Comparison of ENCODE assay signal across 23 cellular contexts in genomic region chr4:43271946-43272345, GRCh38.
A peak's percentile ranks its signal among the peaks of the same experiment; 100 is the strongest.
DNase-seq lines count a peak whose midpoint lies in the region; ATAC-seq, FAIRE-seq and TF ChIP-seq lines count a peak whose summit lies in the region.
"Had no signal": no experiment of that assay in that cellular context is flagged by ENCODE, and none has a peak within 500 bp of the region (broad histone marks: within the 10 kb centered on the region; RNA-seq: fewer than 3 reads in every experiment).

No MANE protein-coding gene starts in this region.

- CTCF ChIA-PET in MCF 10A (lab: Yijun Ruan, JAX): interaction anchor here (0.6 to 0.8 kb wide), 3 partner anchors 8 to 25 kb away, joined by 3 read pairs; no protein-coding TSS in a partner anchor

- no peak overlapping the region for H3K4me3 ChIP-seq in breast epithelium
- H3K4me3 ChIP-seq in bronchial epithelial cell (ENCODE audit: low read depth, low read length): no peak overlapping the region
- no peak overlapping the region for H3K4me3 ChIP-seq in fibroblast of mammary gland (ENCODE audit: control insufficient read depth, low read depth, low read length)
- H3K4me3 ChIP-seq: A549; BLaER1 treated with 17β-estradiol and CSF1 and Interleukin-3, amounts not matched to agents 10 nM and 100 nM had no signal

- H3K27ac Mint-ChIP-seq in MCF 10A (ENCODE audit: low read depth, unreplicated experiment): peak overlapping the region; percentile 1
- H3K27ac Mint-ChIP-seq: B cell; CD4-positive, alpha-beta T cell; CD8-positive, alpha-beta T cell had no signal

- POLR2A ChIA-PET in MCF 10A (lab: Yijun Ruan, JAX): interaction anchor here (1.0 to 1.6 kb wide), 2 partner anchors 9 to 59 kb away, joined by 6 to 7 read pairs; no protein-coding TSS in a partner anchor

- H3K4me1 Mint-ChIP-seq in MCF 10A (ENCODE audit: insufficient read depth, unreplicated experiment): peaks cover 13% of the 10 kb centered on the region
- H3K4me1 Mint-ChIP-seq: B cell had no signal

- intact Hi-C loops in MCF 10A (cut with micrococcal nuclease): no loop called here
- intact Hi-C loops in breast epithelium (cut with DNase I; ENCODE audit: low total_unique reads): no loop called here

- BruUV-seq in MCF 10A (replicated peaks; lab: Mats Ljungman, UMichigan): no TSS peak

- no peak overlapping the region for H3K27ac ChIP-seq in breast epithelium
- H3K27ac ChIP-seq: 22Rv1; A549; BLaER1 treated with 17β-estradiol and CSF1 and Interleukin-3, amounts not matched to agents 10 nM and 100 nM; C4-2B had no signal

- no peak overlapping the region for H3K4me3 Mint-ChIP-seq in MCF 10A (ENCODE audit: unreplicated experiment)
- H3K4me3 Mint-ChIP-seq: B cell; CD4-positive, alpha-beta T cell; CD8-positive, alpha-beta T cell had no signal

- H3K36me3 ChIP-seq in breast epithelium: no peaks in the 10 kb centered on the region
- H3K36me3 ChIP-seq in bronchial epithelial cell (ENCODE audit: control insufficient read depth, insufficient read depth, low read length): no peaks in the 10 kb centered on the region
- H3K36me3 ChIP-seq: BLaER1 treated with 17β-estradiol and CSF1 and Interleukin-3, amounts not matched to agents 10 nM and 100 nM had no signal

- no peak for ATAC-seq in HG03342 (IDR thresholded peaks at IDR 0.05; ENCODE audit: unreplicated experiment)
- ATAC-seq: A549; CD8-positive, alpha-beta T cell had no signal

- no peaks in the 10 kb centered on the region for H3K4me1 ChIP-seq in breast epithelium
- H3K4me1 ChIP-seq: A549; BLaER1 treated with 17β-estradiol and CSF1 and Interleukin-3, amounts not matched to agents 10 nM and 100 nM; Caco-2 had no signal

- peak; percentile 44 for DNase-seq in MCF 10A (ENCODE audit: unreplicated experiment)
- no peak for DNase-seq in breast epithelium (ENCODE audit: low spot score in 2 of 2)
- peak; percentile 72 for DNase-seq in bronchial epithelial cell (ENCODE audit: low read depth)
- DNase-seq in fibroblast of mammary gland (ENCODE audit: low read depth): peak; percentile 8
- no peak for DNase-seq in putamen (ENCODE audit: low spot score)
- no peak for DNase-seq in NCI-H526 treated with DMSO at 0.1 percent for 48 hours (lab: John Stamatoyannopoulos, UW)
- DNase-seq: AML-193; Caco-2; Calu3; CD4-positive, alpha-beta T cell; CD8-positive, alpha-beta T cell; DMS79 treated with DMSO at 0.1 percent for 48 hours; GF-D8 had no signal

- no peak for TF ChIP-seq CTCF in MCF 10A (IDR thresholded peaks at IDR 0.05; ENCODE audit: unreplicated experiment)
- no peak for TF ChIP-seq CTCF in breast epithelium (IDR thresholded peaks at IDR 0.05)
- no peak for TF ChIP-seq CTCF in bronchial epithelial cell (IDR thresholded peaks at IDR 0.05; ENCODE audit: insufficient read depth, low read length, severe bottlenecking)
- no peak for TF ChIP-seq CTCF in fibroblast of mammary gland (conservative IDR thresholded peaks at IDR 0.05; ENCODE audit: control insufficient read depth, insufficient read depth, low read depth, low read length)

- no peaks in the 10 kb centered on the region for H3K36me3 Mint-ChIP-seq in MCF 10A (ENCODE audit: insufficient read depth, unreplicated experiment)
- H3K36me3 Mint-ChIP-seq: CD8-positive, alpha-beta T cell had no signal

- FAIRE-seq in bronchial epithelial cell (lab: Jason Lieb, UNC): no peak
- FAIRE-seq: A549, D721Med, G401.6, GM12891, GM19239 had no signal

- H3K9me3 ChIP-seq in breast epithelium: peaks cover 0 to 9% of the 10 kb centered on the region in 2 donors
- H3K9me3 ChIP-seq: A549; BLaER1 treated with 17β-estradiol and CSF1 and Interleukin-3, amounts not matched to agents 10 nM and 100 nM; Caco-2 had no signal

- H3K27me3 Mint-ChIP-seq in MCF 10A (ENCODE audit: insufficient read depth, unreplicated experiment): no peaks in the 10 kb centered on the region
- H3K27me3 Mint-ChIP-seq: B cell; CD4-positive, alpha-beta T cell had no signal

- H3K9me3 Mint-ChIP-seq in MCF 10A (ENCODE audit: unreplicated experiment): no peaks in the 10 kb centered on the region

- H3K27me3 ChIP-seq in breast epithelium (no peaks in the 10 kb centered on the region), bronchial epithelial cell (ENCODE audit: control insufficient read depth, insufficient read depth, low read length) (no peaks in the 10 kb centered on the region)
- H3K27me3 ChIP-seq: BLaER1 treated with 17β-estradiol and CSF1 and Interleukin-3, amounts not matched to agents 10 nM and 100 nM had no signal

- no peak for TF ChIP-seq POLR2A in breast epithelium (IDR thresholded peaks at IDR 0.05)

Comparison
In these comparisons a context has a peak if more than half of its experiments do, and no peak if none do; other contexts are left out.
1. DNase-seq: peak in MCF 10A (single experiment), bronchial epithelial cell (single experiment) and fibroblast of mammary gland (single experiment); none in breast epithelium (0 of 2), putamen (single experiment) and NCI-H526 treated with DMSO at 0.1 percent for 48 hours (single experiment).